ENCODE assay signal across 21 cellular contexts in the genomic region with DNA sequence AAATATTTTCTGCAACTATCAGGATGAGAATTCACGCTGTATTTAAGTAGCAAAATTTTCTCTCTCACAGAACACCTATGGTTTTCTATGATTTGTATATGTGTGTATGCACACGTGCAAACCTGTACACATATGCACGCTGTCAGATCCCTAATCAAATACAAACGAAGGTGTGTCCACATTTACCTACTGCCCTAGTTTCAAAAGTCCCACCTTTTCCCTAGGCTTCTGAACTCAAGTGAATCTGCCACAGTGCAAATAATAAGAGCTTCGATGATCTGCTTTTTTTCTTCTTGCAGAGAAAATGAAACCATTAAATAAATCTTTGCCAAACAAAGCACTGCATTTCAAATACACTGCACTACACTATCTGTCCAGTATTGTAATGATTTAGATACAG. TPM values are rescaled to one million over a fixed set of nuclear protein-coding genes. Genes with fewer than 3 reads are reported as not detected.
DNase-seq lines count a peak whose midpoint lies in the region; ATAC-seq and TF ChIP-seq lines count a peak whose summit lies in the region.
"Had no signal": no experiment of that assay in that cellular context is flagged by ENCODE, and none has a peak within 500 bp of the region (broad histone marks: within the 10 kb centered on the region; RNA-seq: fewer than 3 reads in every experiment).

No MANE protein-coding gene starts in this region.

- peaks cover 86% of the 10 kb centered on the region for H3K4me1 Mint-ChIP-seq in activated CD4-positive, alpha-beta T cell treated with anti-CD3 and anti-CD28 coated beads, Interleukin-2, amount 10 ng/mL, durations not matched to agents 7 days and 5 days
- peaks cover 56% of the 10 kb centered on the region for H3K4me1 Mint-ChIP-seq in brain

- DNase-seq in activated CD4-positive, alpha-beta T cell treated with anti-CD3 and anti-CD28 coated beads, Interleukin-2, amount 10 ng/mL, durations not matched to agents 7 days and 5 days: no peak
- no peak for DNase-seq in activated CD4-positive, alpha-beta T cell treated with anti-CD3 and anti-CD28 coated beads for 4 hours
- DNase-seq in osteoblast (ENCODE audit: insufficient read length, low spot score, missing footprints): no peak
- DNase-seq in occipital lobe (lab: John Stamatoyannopoulos, UW): no peak
- no peak for DNase-seq in AG08396 (ENCODE audit: low spot score)
- DNase-seq: ACHN; activated B cell treated with CpG ODN at 0.5 μM for 24 hours; Calu3; cortex of kidney; erythroblast; MV-4-11; NCI-H2081 treated with DMSO at 0.1 percent for 48 hours; nucleus accumbens; RPMI8226; sigmoid colon; stimulated activated CD4-positive, alpha-beta T cell treated with anti-CD3 and anti-CD28 coated beads, Interleukin-4, amount 100 ng/mL, for 24 hours; SW 1271; transverse colon had no signal

- H3K9me2 ChIP-seq in OCI-LY1 (ENCODE audit: low read depth, low read length): no peaks in the 10 kb centered on the region

- no peaks in the 10 kb centered on the region for H3K9me3 ChIP-seq in OCI-LY1 (ENCODE audit: low read length)
- H3K9me3 ChIP-seq in osteoblast (ENCODE audit: low read depth, low read length): no peaks in the 10 kb centered on the region
- H3K9me3 ChIP-seq: sigmoid colon, transverse colon had no signal

- no peak overlapping the region for H2AFZ ChIP-seq in OCI-LY1 (ENCODE audit: low read length)
- no peak overlapping the region for H2AFZ ChIP-seq in osteoblast (ENCODE audit: low read length)

- no peak overlapping the region for H3K9ac ChIP-seq in OCI-LY1 (ENCODE audit: low read length)

- H3K4me2 ChIP-seq in OCI-LY1 (ENCODE audit: low read length) (peak overlapping the region; percentile 20; the same call in 1 of the 2 replicates), osteoblast (ENCODE audit: insufficient read depth, low read length) (peak overlapping the region; percentile 65)

- no peaks in the 10 kb centered on the region for H3K9me3 Mint-ChIP-seq in activated CD4-positive, alpha-beta T cell treated with anti-CD3 and anti-CD28 coated beads, Interleukin-2, amount 10 ng/mL, durations not matched to agents 7 days and 5 days
- peaks cover 0 to 3% (median 0%) of the 10 kb centered on the region in 5 experiments for H3K9me3 Mint-ChIP-seq in brain
- H3K9me3 Mint-ChIP-seq: activated B cell treated with CpG ODN at 0.5 μM for 24 hours had no signal

- no peak for TF ChIP-seq CTCF in OCI-LY1 (IDR thresholded peaks at IDR 0.05; ENCODE audit: low read length)
- TF ChIP-seq CTCF in brain (conservative IDR thresholded peaks at IDR 0.05): no peak
- TF ChIP-seq CTCF in osteoblast (IDR thresholded peaks at IDR 0.05; ENCODE audit: extremely low read depth, low read depth, low read length): no peak

- peak overlapping the region; percentile 80 for H3K27ac Mint-ChIP-seq in activated CD4-positive, alpha-beta T cell treated with anti-CD3 and anti-CD28 coated beads, Interleukin-2, amount 10 ng/mL, durations not matched to agents 7 days and 5 days
- peak overlapping the region in 3 of 5 experiments; percentile 16 to 85 (median 46) for H3K27ac Mint-ChIP-seq in brain
- H3K27ac Mint-ChIP-seq: activated B cell treated with CpG ODN at 0.5 μM for 24 hours had no signal

- ATAC-seq in HG03442 (IDR thresholded peaks at IDR 0.05; ENCODE audit: unreplicated experiment): no peak

- peaks cover 83% of the 10 kb centered on the region for H3K4me1 ChIP-seq in OCI-LY1 (ENCODE audit: insufficient read depth, low read length, severe bottlenecking)
- peaks cover 43% of the 10 kb centered on the region for H3K4me1 ChIP-seq in osteoblast (ENCODE audit: insufficient read depth, low read length)

- H3K4me3 Mint-ChIP-seq in activated CD4-positive, alpha-beta T cell treated with anti-CD3 and anti-CD28 coated beads, Interleukin-2, amount 10 ng/mL, durations not matched to agents 7 days and 5 days: peak overlapping the region; percentile 56
- H3K4me3 Mint-ChIP-seq in brain: peak overlapping the region in 3 of 5 experiments; percentile 16 to 57 (median 53)
- H3K4me3 Mint-ChIP-seq: activated B cell treated with CpG ODN at 0.5 μM for 24 hours had no signal

- H3K27me3 Mint-ChIP-seq in activated CD4-positive, alpha-beta T cell treated with anti-CD3 and anti-CD28 coated beads, Interleukin-2, amount 10 ng/mL, durations not matched to agents 7 days and 5 days: no peaks in the 10 kb centered on the region
- H3K27me3 Mint-ChIP-seq in brain: peaks cover 3% of the 10 kb centered on the region
- H3K27me3 Mint-ChIP-seq: activated B cell treated with CpG ODN at 0.5 μM for 24 hours had no signal

- H4K20me1 ChIP-seq in OCI-LY1 (ENCODE audit: insufficient read depth, low read length) (no peaks in the 10 kb centered on the region), osteoblast (ENCODE audit: insufficient read depth, low read length) (peaks cover 3% of the 10 kb centered on the region)

- POLR2A ChIA-PET in activated CD4-positive, alpha-beta T cell treated with anti-CD3 and anti-CD28 coated beads, Interleukin-2, amount 10 ng/mL, durations not matched to agents 7 days and 5 days (lab: Charles Lee): no interaction called here

- H3K27ac ChIP-seq in OCI-LY1 (ENCODE audit: low read depth, low read length, poor library complexity, severe bottlenecking) (peak overlapping the region; percentile 18), osteoblast (ENCODE audit: low read depth, low read length) (no peak overlapping the region)
- H3K27ac ChIP-seq: sigmoid colon, transverse colon had no signal

- H3K27me3 ChIP-seq in OCI-LY1 (ENCODE audit: insufficient read depth, low read length) (no peaks in the 10 kb centered on the region), osteoblast (ENCODE audit: insufficient read depth, low read length) (no peaks in the 10 kb centered on the region)
- H3K27me3 ChIP-seq: sigmoid colon, transverse colon had no signal

- H3K4me3 ChIP-seq in OCI-LY1 (ENCODE audit: low read depth, low read length, poor library complexity, severe bottlenecking) (no peak overlapping the region), osteoblast (ENCODE audit: insufficient read depth, low read length) (no peak overlapping the region)
- H3K4me3 ChIP-seq: sigmoid colon, transverse colon had no signal

- peaks cover 21% of the 10 kb centered on the region for H3K36me3 Mint-ChIP-seq in activated CD4-positive, alpha-beta T cell treated with anti-CD3 and anti-CD28 coated beads, Interleukin-2, amount 10 ng/mL, durations not matched to agents 7 days and 5 days (ENCODE audit: low read depth)
- no peaks in the 10 kb centered on the region for H3K36me3 Mint-ChIP-seq in brain

- H3K79me2 ChIP-seq in OCI-LY1 (ENCODE audit: insufficient read depth, low read length) (peaks cover 98% of the 10 kb centered on the region), osteoblast (ENCODE audit: insufficient read depth, low read length) (peaks cover 95% of the 10 kb centered on the region)

- H3K36me3 ChIP-seq in OCI-LY1 (ENCODE audit: insufficient read depth, low read length) (no peaks in the 10 kb centered on the region), osteoblast (ENCODE audit: insufficient read depth, low read length) (no peaks in the 10 kb centered on the region)
- H3K36me3 ChIP-seq: sigmoid colon, transverse colon had no signal

- no peaks in the 10 kb centered on the region for H3F3A ChIP-seq in OCI-LY1 (ENCODE audit: insufficient read depth, low read length)

- CTCF ChIA-PET in activated CD4-positive, alpha-beta T cell treated with anti-CD3 and anti-CD28 coated beads, Interleukin-2, amount 10 ng/mL, durations not matched to agents 7 days and 5 days (lab: Charles Lee): interaction anchor here (0.7 to 1.7 kb wide), 3 partner anchors 9 to 33 kb away, joined by 3 to 4 read pairs (median 4); no protein-coding TSS in a partner anchor

RNA-seq across cellular contexts. Expression of gene HIVEP2, which starts 6.5 kb away (rescaled TPM):
- 10 to 100 TPM; 30.2 to 35.4 TPM for total RNA-seq in activated CD4-positive, alpha-beta T cell treated with anti-CD3 and anti-CD28 coated beads, Interleukin-2, amount 10 ng/mL, durations not matched to agents 7 days and 5 days
- 4.7 TPM for polyA plus RNA-seq in brain (ENCODE audit: insufficient read depth, low read depth, low replicate concordance)
- total RNA-seq in osteoblast (30.4 and 57.8 TPM in 2 replicates), occipital lobe (114 TPM)
